1 cellular context compared by ENCODE assay signal in the genomic region with DNA sequence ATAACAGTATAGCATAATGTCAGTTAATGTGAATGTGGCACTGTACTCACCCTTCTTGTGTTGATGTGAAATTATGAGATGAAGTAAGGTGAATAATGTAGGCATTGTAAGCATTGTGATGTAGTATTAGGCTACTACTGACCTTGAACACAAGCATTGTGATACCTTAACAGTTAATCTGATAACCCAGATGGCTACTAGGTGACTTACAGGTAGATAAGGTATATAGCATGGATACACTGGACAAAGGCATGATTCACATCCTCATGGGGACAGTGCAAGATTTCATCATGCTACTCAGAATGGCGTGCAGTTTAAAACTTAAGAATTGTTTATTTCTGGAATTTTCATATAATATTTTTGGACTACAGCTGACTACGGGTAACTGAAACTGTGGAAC.
TF ChIP-seq lines count a peak whose summit lies in the region.

No MANE protein-coding gene starts in this region.

TF ChIP-seq in GM23338, 12 proteins besides CTCF, POLR2A, EP300 and RAD21 (continued from another document):
- TF ChIP-seq, protein P1, sequence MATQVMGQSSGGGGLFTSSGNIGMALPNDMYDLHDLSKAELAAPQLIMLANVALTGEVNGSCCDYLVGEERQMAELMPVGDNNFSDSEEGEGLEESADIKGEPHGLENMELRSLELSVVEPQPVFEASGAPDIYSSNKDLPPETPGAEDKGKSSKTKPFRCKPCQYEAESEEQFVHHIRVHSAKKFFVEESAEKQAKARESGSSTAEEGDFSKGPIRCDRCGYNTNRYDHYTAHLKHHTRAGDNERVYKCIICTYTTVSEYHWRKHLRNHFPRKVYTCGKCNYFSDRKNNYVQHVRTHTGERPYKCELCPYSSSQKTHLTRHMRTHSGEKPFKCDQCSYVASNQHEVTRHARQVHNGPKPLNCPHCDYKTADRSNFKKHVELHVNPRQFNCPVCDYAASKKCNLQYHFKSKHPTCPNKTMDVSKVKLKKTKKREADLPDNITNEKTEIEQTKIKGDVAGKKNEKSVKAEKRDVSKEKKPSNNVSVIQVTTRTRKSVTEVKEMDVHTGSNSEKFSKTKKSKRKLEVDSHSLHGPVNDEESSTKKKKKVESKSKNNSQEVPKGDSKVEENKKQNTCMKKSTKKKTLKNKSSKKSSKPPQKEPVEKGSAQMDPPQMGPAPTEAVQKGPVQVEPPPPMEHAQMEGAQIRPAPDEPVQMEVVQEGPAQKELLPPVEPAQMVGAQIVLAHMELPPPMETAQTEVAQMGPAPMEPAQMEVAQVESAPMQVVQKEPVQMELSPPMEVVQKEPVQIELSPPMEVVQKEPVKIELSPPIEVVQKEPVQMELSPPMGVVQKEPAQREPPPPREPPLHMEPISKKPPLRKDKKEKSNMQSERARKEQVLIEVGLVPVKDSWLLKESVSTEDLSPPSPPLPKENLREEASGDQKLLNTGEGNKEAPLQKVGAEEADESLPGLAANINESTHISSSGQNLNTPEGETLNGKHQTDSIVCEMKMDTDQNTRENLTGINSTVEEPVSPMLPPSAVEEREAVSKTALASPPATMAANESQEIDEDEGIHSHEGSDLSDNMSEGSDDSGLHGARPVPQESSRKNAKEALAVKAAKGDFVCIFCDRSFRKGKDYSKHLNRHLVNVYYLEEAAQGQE (IDR thresholded peaks at IDR 0.05; ENCODE audit: unreplicated experiment): no peak
- TF ChIP-seq, protein P2, sequence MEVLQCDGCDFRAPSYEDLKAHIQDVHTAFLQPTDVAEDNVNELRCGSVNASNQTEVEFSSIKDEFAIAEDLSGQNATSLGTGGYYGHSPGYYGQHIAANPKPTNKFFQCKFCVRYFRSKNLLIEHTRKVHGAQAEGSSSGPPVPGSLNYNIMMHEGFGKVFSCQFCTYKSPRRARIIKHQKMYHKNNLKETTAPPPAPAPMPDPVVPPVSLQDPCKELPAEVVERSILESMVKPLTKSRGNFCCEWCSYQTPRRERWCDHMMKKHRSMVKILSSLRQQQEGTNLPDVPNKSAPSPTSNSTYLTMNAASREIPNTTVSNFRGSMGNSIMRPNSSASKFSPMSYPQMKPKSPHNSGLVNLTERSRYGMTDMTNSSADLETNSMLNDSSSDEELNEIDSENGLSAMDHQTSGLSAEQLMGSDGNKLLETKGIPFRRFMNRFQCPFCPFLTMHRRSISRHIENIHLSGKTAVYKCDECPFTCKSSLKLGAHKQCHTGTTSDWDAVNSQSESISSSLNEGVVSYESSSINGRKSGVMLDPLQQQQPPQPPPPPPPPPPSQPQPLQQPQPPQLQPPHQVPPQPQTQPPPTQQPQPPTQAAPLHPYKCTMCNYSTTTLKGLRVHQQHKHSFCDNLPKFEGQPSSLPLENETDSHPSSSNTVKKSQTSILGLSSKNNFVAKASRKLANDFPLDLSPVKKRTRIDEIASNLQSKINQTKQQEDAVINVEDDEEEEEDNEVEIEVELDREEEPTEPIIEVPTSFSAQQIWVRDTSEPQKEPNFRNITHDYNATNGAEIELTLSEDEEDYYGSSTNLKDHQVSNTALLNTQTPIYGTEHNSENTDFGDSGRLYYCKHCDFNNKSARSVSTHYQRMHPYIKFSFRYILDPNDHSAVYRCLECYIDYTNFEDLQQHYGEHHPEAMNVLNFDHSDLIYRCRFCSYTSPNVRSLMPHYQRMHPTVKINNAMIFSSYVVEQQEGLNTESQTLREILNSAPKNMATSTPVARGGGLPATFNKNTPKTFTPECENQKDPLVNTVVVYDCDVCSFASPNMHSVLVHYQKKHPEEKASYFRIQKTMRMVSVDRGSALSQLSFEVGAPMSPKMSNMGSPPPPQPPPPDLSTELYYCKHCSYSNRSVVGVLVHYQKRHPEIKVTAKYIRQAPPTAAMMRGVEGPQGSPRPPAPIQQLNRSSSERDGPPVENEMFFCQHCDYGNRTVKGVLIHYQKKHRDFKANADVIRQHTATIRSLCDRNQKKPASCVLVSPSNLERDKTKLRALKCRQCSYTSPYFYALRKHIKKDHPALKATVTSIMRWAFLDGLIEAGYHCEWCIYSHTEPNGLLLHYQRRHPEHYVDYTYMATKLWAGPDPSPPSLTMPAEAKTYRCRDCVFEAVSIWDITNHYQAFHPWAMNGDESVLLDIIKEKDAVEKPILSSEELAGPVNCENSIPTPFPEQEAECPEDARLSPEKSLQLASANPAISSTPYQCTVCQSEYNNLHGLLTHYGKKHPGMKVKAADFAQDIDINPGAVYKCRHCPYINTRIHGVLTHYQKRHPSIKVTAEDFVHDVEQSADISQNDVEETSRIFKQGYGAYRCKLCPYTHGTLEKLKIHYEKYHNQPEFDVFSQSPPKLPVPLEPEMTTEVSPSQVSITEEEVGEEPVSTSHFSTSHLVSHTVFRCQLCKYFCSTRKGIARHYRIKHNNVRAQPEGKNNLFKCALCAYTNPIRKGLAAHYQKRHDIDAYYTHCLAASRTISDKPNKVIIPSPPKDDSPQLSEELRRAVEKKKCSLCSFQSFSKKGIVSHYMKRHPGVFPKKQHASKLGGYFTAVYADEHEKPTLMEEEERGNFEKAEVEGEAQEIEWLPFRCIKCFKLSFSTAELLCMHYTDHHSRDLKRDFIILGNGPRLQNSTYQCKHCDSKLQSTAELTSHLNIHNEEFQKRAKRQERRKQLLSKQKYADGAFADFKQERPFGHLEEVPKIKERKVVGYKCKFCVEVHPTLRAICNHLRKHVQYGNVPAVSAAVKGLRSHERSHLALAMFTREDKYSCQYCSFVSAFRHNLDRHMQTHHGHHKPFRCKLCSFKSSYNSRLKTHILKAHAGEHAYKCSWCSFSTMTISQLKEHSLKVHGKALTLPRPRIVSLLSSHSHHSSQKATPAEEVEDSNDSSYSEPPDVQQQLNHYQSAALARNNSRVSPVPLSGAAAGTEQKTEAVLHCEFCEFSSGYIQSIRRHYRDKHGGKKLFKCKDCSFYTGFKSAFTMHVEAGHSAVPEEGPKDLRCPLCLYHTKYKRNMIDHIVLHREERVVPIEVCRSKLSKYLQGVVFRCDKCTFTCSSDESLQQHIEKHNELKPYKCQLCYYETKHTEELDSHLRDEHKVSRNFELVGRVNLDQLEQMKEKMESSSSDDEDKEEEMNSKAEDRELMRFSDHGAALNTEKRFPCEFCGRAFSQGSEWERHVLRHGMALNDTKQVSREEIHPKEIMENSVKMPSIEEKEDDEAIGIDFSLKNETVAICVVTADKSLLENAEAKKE (CRISPR knock-in tag; IDR thresholded peaks at IDR 0.05): no peak
- TF ChIP-seq ZNF114 (CRISPR knock-in tag; IDR thresholded peaks at IDR 0.05) (no peak), NANOG (IDR thresholded peaks at IDR 0.05; ENCODE audit: borderline replicate concordance) (no peak), STAT1 (IDR thresholded peaks at IDR 0.05; ENCODE audit: unreplicated experiment) (no peak), ZNF331 (CRISPR knock-in tag; IDR thresholded peaks at IDR 0.05; ENCODE audit: low read depth) (no peak), JUNB (IDR thresholded peaks at IDR 0.05; ENCODE audit: unreplicated experiment) (no peak), POLR2AphosphoS5 (IDR thresholded peaks at IDR 0.05; ENCODE audit: low read depth) (no peak)
